10 cellular contexts compared by ENCODE assay signal in the genomic region with DNA sequence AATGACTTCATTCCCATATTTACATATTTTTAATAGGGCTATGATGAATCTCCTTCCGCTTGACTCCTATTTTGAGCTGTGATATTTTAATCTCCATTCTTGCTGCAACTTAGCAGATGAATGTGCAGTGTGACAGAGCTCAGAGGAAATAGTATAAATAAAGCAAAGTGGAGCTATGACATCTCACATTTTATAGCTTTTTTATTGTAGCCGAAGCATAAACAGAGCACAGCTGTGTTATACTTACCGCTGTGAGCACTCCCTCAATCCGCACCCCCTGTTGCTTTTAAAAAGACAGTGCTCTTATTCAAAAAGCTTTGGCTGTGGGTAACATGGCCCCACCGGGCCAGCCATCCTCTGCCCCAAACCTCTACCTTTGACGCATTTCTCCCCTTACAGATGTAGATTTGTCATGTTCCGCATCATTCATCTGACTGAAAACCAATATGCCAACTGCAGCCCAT.
DNase-seq lines count a peak whose midpoint lies in the region; ATAC-seq and TF ChIP-seq lines count a peak whose summit lies in the region.
"Had no signal": no experiment of that assay in that cellular context is flagged by ENCODE, and none has a peak within 500 bp of the region (broad histone marks: within the 10 kb centered on the region; RNA-seq: fewer than 3 reads in every experiment).

No MANE protein-coding gene starts in this region.

- no peak overlapping the region for H2AFZ ChIP-seq in GM23338

- H3K36me3 ChIP-seq in GM23338 (ENCODE audit: insufficient read depth): no peaks in the 10 kb centered on the region

- ATAC-seq in GM23338: peak; percentile 66

- peak; percentile 33 for DNase-seq in Daoy (ENCODE audit: low read depth)
- peak; percentile 41 for DNase-seq in GM23338 (ENCODE audit: low spot score)
- DNase-seq in LHCN-M2 (ENCODE audit: low read depth): peak; percentile 39
- DNase-seq in fibroblast of villous mesenchyme (ENCODE audit: low read depth): peak; percentile 98
- DNase-seq in T1000 (lab: John Stamatoyannopoulos, UW): no peak
- DNase-seq in activated CD8-positive, alpha-beta memory T cell treated with anti-CD3 and anti-CD28 coated beads, Interleukin-2, amount 50 U/mL, for 4 hours: no peak
- no peak for DNase-seq in ureter (ENCODE audit: low spot score)
- DNase-seq in T-helper 2 cell: no peak
- DNase-seq: effector CD4-positive, alpha-beta T cell; posterior cingulate gyrus had no signal

- H3K4me3 ChIP-seq in GM23338 (peak overlapping the region; percentile 14; the same call in 1 of the 2 replicates), fibroblast of villous mesenchyme (ENCODE audit: low read depth, low read length) (no peak overlapping the region)

- H3K4me3 Mint-ChIP-seq in GM23338: peak overlapping the region; percentile 24

- H3K4me2 ChIP-seq in GM23338: peak overlapping the region; percentile 46

- H3K27me3 ChIP-seq in GM23338 (ENCODE audit: insufficient read depth): no peaks in the 10 kb centered on the region

- peaks cover 40% of the 10 kb centered on the region for H3K4me1 ChIP-seq in GM23338 (ENCODE audit: insufficient read depth)

- H3K79me2 ChIP-seq in GM23338 (replicated peaks; ENCODE audit: insufficient read depth): no peaks in the 10 kb centered on the region

- peaks cover 2% of the 10 kb centered on the region for H3K27me3 Mint-ChIP-seq in GM23338 (ENCODE audit: insufficient read depth, low read depth, poor library complexity)

- no peaks in the 10 kb centered on the region; the same call in 1 of the 3 replicates for H3K9me3 Mint-ChIP-seq in GM23338

- H3K36me3 Mint-ChIP-seq in GM23338 (ENCODE audit: low read depth): peaks cover 5% of the 10 kb centered on the region; the same call in 2 of the 3 replicates

- H3K27ac ChIP-seq in GM23338 (ENCODE audit: low read depth): peak overlapping the region; percentile 11; the same call in 1 of the 2 replicates

- H3K27ac Mint-ChIP-seq in GM23338: peak overlapping the region; percentile 6; the same call in 1 of the 2 replicates

- TF ChIP-seq CTCF in GM23338 (conservative IDR thresholded peaks at IDR 0.05; ENCODE audit: low read depth in 2 of 2) (no peak), fibroblast of villous mesenchyme (IDR thresholded peaks at IDR 0.05; ENCODE audit: insufficient read depth, low read depth, low read length) (no peak)

- peaks cover 12% of the 10 kb centered on the region for H3K9me2 ChIP-seq in GM23338 (ENCODE audit: insufficient read depth)

- no peaks in the 10 kb centered on the region for H4K20me1 ChIP-seq in GM23338 (replicated peaks; ENCODE audit: insufficient read depth)

- peaks cover 43% of the 10 kb centered on the region for H3K4me1 Mint-ChIP-seq in GM23338

- no peaks in the 10 kb centered on the region for H3F3A ChIP-seq in GM23338 (replicated peaks; ENCODE audit: low read depth)

TF ChIP-seq in GM23338, 12 proteins besides CTCF, POLR2A, EP300 and RAD21 (continues in another document):
- TF ChIP-seq EZH2 (IDR thresholded peaks at IDR 0.05; ENCODE audit: low read depth, unreplicated experiment): no peak
- no peak for TF ChIP-seq REST (IDR thresholded peaks at IDR 0.05; ENCODE audit: unreplicated experiment)
- TF ChIP-seq ETS1 (IDR thresholded peaks at IDR 0.05): no peak
- no peak for TF ChIP-seq CREB1 (CRISPR knock-in tag; IDR thresholded peaks at IDR 0.05; ENCODE audit: low read depth)
- no peak for TF ChIP-seq POLR2AphosphoS5 (IDR thresholded peaks at IDR 0.05; ENCODE audit: low read depth)
- TF ChIP-seq, protein P1, sequence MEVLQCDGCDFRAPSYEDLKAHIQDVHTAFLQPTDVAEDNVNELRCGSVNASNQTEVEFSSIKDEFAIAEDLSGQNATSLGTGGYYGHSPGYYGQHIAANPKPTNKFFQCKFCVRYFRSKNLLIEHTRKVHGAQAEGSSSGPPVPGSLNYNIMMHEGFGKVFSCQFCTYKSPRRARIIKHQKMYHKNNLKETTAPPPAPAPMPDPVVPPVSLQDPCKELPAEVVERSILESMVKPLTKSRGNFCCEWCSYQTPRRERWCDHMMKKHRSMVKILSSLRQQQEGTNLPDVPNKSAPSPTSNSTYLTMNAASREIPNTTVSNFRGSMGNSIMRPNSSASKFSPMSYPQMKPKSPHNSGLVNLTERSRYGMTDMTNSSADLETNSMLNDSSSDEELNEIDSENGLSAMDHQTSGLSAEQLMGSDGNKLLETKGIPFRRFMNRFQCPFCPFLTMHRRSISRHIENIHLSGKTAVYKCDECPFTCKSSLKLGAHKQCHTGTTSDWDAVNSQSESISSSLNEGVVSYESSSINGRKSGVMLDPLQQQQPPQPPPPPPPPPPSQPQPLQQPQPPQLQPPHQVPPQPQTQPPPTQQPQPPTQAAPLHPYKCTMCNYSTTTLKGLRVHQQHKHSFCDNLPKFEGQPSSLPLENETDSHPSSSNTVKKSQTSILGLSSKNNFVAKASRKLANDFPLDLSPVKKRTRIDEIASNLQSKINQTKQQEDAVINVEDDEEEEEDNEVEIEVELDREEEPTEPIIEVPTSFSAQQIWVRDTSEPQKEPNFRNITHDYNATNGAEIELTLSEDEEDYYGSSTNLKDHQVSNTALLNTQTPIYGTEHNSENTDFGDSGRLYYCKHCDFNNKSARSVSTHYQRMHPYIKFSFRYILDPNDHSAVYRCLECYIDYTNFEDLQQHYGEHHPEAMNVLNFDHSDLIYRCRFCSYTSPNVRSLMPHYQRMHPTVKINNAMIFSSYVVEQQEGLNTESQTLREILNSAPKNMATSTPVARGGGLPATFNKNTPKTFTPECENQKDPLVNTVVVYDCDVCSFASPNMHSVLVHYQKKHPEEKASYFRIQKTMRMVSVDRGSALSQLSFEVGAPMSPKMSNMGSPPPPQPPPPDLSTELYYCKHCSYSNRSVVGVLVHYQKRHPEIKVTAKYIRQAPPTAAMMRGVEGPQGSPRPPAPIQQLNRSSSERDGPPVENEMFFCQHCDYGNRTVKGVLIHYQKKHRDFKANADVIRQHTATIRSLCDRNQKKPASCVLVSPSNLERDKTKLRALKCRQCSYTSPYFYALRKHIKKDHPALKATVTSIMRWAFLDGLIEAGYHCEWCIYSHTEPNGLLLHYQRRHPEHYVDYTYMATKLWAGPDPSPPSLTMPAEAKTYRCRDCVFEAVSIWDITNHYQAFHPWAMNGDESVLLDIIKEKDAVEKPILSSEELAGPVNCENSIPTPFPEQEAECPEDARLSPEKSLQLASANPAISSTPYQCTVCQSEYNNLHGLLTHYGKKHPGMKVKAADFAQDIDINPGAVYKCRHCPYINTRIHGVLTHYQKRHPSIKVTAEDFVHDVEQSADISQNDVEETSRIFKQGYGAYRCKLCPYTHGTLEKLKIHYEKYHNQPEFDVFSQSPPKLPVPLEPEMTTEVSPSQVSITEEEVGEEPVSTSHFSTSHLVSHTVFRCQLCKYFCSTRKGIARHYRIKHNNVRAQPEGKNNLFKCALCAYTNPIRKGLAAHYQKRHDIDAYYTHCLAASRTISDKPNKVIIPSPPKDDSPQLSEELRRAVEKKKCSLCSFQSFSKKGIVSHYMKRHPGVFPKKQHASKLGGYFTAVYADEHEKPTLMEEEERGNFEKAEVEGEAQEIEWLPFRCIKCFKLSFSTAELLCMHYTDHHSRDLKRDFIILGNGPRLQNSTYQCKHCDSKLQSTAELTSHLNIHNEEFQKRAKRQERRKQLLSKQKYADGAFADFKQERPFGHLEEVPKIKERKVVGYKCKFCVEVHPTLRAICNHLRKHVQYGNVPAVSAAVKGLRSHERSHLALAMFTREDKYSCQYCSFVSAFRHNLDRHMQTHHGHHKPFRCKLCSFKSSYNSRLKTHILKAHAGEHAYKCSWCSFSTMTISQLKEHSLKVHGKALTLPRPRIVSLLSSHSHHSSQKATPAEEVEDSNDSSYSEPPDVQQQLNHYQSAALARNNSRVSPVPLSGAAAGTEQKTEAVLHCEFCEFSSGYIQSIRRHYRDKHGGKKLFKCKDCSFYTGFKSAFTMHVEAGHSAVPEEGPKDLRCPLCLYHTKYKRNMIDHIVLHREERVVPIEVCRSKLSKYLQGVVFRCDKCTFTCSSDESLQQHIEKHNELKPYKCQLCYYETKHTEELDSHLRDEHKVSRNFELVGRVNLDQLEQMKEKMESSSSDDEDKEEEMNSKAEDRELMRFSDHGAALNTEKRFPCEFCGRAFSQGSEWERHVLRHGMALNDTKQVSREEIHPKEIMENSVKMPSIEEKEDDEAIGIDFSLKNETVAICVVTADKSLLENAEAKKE (CRISPR knock-in tag; IDR thresholded peaks at IDR 0.05): no peak
- no peak for TF ChIP-seq JUNB (IDR thresholded peaks at IDR 0.05; ENCODE audit: unreplicated experiment)
- no peak for TF ChIP-seq ZNF114 (CRISPR knock-in tag; IDR thresholded peaks at IDR 0.05)

Comparison
In these comparisons a context has a peak if more than half of its experiments do, and no peak if none do; other contexts are left out.
1. DNase-seq: peak in Daoy (single experiment), GM23338 (single experiment), LHCN-M2 (single experiment) and fibroblast of villous mesenchyme (single experiment); none in T1000 (single experiment), activated CD8-positive, alpha-beta memory T cell treated with anti-CD3 and anti-CD28 coated beads, Interleukin-2, amount 50 U/mL, for 4 hours (single experiment), ureter (single experiment) and T-helper 2 cell (0 of 5).